In the genomic region with DNA sequence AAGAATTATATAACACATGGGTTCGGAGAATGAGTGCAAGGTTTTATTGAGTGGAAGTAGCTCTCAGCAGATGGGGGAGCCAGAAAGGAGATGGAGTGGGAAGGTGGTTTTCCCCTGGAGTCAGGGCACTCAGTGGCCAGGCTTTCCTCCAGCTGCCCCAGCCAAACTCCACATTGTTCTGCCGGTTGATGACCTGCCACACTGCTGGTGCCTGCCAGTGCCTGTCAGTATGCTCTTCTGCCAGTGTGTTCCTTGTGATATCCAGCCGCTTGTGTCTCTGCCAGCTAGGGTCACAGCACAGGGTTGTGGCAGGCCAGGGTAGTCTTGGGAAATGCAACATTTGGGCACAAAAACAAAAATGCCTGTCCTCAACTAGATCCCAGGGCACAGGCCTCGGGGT, we compare ENCODE assay signal across 1 cellular context.
TF ChIP-seq lines count a peak whose summit lies in the region.

No MANE protein-coding gene starts in this region.

TF ChIP-seq in GM23338, 12 proteins besides CTCF, POLR2A, EP300 and RAD21 (continued from another document):
- TF ChIP-seq, protein P1, sequence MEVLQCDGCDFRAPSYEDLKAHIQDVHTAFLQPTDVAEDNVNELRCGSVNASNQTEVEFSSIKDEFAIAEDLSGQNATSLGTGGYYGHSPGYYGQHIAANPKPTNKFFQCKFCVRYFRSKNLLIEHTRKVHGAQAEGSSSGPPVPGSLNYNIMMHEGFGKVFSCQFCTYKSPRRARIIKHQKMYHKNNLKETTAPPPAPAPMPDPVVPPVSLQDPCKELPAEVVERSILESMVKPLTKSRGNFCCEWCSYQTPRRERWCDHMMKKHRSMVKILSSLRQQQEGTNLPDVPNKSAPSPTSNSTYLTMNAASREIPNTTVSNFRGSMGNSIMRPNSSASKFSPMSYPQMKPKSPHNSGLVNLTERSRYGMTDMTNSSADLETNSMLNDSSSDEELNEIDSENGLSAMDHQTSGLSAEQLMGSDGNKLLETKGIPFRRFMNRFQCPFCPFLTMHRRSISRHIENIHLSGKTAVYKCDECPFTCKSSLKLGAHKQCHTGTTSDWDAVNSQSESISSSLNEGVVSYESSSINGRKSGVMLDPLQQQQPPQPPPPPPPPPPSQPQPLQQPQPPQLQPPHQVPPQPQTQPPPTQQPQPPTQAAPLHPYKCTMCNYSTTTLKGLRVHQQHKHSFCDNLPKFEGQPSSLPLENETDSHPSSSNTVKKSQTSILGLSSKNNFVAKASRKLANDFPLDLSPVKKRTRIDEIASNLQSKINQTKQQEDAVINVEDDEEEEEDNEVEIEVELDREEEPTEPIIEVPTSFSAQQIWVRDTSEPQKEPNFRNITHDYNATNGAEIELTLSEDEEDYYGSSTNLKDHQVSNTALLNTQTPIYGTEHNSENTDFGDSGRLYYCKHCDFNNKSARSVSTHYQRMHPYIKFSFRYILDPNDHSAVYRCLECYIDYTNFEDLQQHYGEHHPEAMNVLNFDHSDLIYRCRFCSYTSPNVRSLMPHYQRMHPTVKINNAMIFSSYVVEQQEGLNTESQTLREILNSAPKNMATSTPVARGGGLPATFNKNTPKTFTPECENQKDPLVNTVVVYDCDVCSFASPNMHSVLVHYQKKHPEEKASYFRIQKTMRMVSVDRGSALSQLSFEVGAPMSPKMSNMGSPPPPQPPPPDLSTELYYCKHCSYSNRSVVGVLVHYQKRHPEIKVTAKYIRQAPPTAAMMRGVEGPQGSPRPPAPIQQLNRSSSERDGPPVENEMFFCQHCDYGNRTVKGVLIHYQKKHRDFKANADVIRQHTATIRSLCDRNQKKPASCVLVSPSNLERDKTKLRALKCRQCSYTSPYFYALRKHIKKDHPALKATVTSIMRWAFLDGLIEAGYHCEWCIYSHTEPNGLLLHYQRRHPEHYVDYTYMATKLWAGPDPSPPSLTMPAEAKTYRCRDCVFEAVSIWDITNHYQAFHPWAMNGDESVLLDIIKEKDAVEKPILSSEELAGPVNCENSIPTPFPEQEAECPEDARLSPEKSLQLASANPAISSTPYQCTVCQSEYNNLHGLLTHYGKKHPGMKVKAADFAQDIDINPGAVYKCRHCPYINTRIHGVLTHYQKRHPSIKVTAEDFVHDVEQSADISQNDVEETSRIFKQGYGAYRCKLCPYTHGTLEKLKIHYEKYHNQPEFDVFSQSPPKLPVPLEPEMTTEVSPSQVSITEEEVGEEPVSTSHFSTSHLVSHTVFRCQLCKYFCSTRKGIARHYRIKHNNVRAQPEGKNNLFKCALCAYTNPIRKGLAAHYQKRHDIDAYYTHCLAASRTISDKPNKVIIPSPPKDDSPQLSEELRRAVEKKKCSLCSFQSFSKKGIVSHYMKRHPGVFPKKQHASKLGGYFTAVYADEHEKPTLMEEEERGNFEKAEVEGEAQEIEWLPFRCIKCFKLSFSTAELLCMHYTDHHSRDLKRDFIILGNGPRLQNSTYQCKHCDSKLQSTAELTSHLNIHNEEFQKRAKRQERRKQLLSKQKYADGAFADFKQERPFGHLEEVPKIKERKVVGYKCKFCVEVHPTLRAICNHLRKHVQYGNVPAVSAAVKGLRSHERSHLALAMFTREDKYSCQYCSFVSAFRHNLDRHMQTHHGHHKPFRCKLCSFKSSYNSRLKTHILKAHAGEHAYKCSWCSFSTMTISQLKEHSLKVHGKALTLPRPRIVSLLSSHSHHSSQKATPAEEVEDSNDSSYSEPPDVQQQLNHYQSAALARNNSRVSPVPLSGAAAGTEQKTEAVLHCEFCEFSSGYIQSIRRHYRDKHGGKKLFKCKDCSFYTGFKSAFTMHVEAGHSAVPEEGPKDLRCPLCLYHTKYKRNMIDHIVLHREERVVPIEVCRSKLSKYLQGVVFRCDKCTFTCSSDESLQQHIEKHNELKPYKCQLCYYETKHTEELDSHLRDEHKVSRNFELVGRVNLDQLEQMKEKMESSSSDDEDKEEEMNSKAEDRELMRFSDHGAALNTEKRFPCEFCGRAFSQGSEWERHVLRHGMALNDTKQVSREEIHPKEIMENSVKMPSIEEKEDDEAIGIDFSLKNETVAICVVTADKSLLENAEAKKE (CRISPR knock-in tag; IDR thresholded peaks at IDR 0.05): no peak
- TF ChIP-seq EZH2phosphoT487 (IDR thresholded peaks at IDR 0.05; ENCODE audit: unreplicated experiment) (no peak), ZNF114 (CRISPR knock-in tag; IDR thresholded peaks at IDR 0.05) (no peak), ZNF331 (CRISPR knock-in tag; IDR thresholded peaks at IDR 0.05; ENCODE audit: low read depth) (no peak)
